8 cellular contexts compared by ENCODE assay signal in the genomic region with DNA sequence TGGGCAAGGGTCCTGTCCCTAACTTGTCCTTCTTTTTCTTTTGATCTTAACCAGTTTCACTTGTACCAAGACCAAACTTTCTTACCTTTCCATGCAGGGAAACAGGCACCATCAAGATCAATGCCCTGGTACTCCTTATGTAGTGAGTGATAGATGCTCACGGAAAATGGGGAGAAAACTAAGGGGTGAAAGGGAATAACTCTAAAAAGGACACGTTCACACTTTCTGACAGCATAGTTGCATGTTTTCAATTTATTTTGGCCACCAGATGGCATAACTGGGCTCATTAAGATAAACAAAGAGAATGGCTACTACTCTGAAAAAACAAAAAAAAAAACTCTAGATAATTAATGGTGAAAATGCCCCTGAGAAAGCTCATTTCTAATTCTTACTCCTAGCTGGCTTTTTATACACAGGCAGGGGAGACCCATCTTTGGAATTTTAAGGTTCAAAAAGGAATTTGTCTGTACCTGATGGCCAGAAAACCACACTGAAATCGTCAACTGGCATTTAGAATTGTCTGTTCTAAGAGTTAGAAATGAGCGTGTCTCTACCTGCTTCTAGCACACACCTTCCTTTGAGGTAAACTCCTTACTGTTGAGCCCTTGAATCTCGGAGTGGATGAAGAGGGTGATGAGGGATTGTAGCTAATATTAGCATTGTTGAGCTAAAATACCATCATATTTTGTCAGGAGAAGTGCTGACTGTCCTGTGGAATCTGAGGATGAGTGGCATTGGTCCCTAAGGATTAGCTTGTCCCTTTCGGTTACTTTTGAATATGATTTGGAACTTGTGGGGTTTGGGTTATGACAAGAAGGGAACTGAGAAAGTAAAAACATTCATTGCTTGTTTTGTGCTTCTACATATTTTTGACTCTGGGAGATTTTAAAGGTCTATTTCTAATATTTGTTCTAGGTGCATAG.
DNase-seq lines count a peak whose midpoint lies in the region; ATAC-seq and TF ChIP-seq lines count a peak whose summit lies in the region.

No MANE protein-coding gene starts in this region.

- ATAC-seq in aorta (ENCODE audit: low FRiP score), result no peak

- no peaks in the 10 kb centered on the region for H3K9me3 ChIP-seq in Karpas-422 (ENCODE audit: low read length)
- no peaks in the 10 kb centered on the region for H3K9me3 ChIP-seq in tibial artery
- no peaks in the 10 kb centered on the region for H3K9me3 ChIP-seq in aorta (ENCODE audit: control insufficient read depth, low read length)

- no peaks in the 10 kb centered on the region for H3K27me3 ChIP-seq in Karpas-422 (ENCODE audit: low read length)
- no peaks in the 10 kb centered on the region for H3K27me3 ChIP-seq in kidney epithelial cell (ENCODE audit: control insufficient read depth, insufficient read depth, low read length)
- no peaks in the 10 kb centered on the region for H3K27me3 ChIP-seq in tibial artery
- no peaks in the 10 kb centered on the region for H3K27me3 ChIP-seq in aorta (ENCODE audit: control insufficient read depth in 1 of 2, insufficient read depth in 2 of 2, low read length in 1 of 2)

- H4K20me1 ChIP-seq in Karpas-422 (ENCODE audit: insufficient read depth, low read depth, low read length), result no peaks in the 10 kb centered on the region

- H3K4me2 ChIP-seq in Karpas-422 (ENCODE audit: low read depth, low read length, poor library complexity, severe bottlenecking), result no peak overlapping the region

- H3K36me3 ChIP-seq in Karpas-422 (ENCODE audit: insufficient read depth, low read length), result no peaks in the 10 kb centered on the region
- no peaks in the 10 kb centered on the region for H3K36me3 ChIP-seq in kidney epithelial cell (ENCODE audit: control insufficient read depth, insufficient read depth, low read length)
- H3K36me3 ChIP-seq in tibial artery, result no peaks in the 10 kb centered on the region
- no peaks in the 10 kb centered on the region for H3K36me3 ChIP-seq in aorta (ENCODE audit: control insufficient read depth in 1 of 2, insufficient read depth in 2 of 2, low read length in 1 of 2)

- no peak overlapping the region for H3K9ac ChIP-seq in Karpas-422 (ENCODE audit: low read length)

- H3K9me2 ChIP-seq in Karpas-422 (replicated peaks; ENCODE audit: insufficient read depth, low read length), result no peaks in the 10 kb centered on the region

- intact Hi-C loops in tibial artery (cut with DNase I; ENCODE audit: low total_unique reads) (loop anchor here (5.0 kb wide), 1 partner anchor 80 kb away; the partner anchor contains the start of genes FLOT1 and IER3), aorta (cut with DNase I) (loop anchor here (5.0 kb wide), 2 partner anchors 35 to 80 kb away; partner anchors contain the start of genes FLOT1 (in 1 of the 2) and IER3 (in 1 of the 2))

- TF ChIP-seq CTCF in astrocyte of the spinal cord (IDR thresholded peaks at IDR 0.05; ENCODE audit: low read depth, low read length), result peak; percentile 39
- peak; percentile 49 for TF ChIP-seq CTCF in kidney epithelial cell (IDR thresholded peaks at IDR 0.05; ENCODE audit: insufficient read depth, low read length, poor library complexity, severe bottlenecking)
- TF ChIP-seq CTCF in tibial artery (IDR thresholded peaks at IDR 0.05), result peak; percentile 35 to 40

- no peaks in the 10 kb centered on the region for H3K79me2 ChIP-seq in Karpas-422 (ENCODE audit: low read length)

- in situ Hi-C loops in astrocyte of the spinal cord (cut with HindIII; ENCODE audit: low sequenced_read_pairs), result no loop called here

- 0 out of 2 replicates have a peak overlapping the region, but pooled peaks have one; percentile 17 for H2AFZ ChIP-seq in Karpas-422 (ENCODE audit: low read length)

- H3K4me1 ChIP-seq in Karpas-422 (ENCODE audit: low read length) (no peaks in the 10 kb centered on the region), tibial artery (peaks cover 0 to 44% (median 17%) of the 10 kb centered on the region in 4 donors), aorta (ENCODE audit: control insufficient read depth in 1 of 2, insufficient read depth in 2 of 2, low read length in 2 of 2) (peaks cover 0 to 10% of the 10 kb centered on the region in 2 donors)

- H3K27ac ChIP-seq in Karpas-422 (ENCODE audit: low read length) (no peak overlapping the region), tibial artery (peak overlapping the region; percentile 29 to 48), aorta (ENCODE audit: low read depth in 1 of 2, low read length in 2 of 2) (peak overlapping the region in 1 of 2 donors; percentile 37)

- 35 to 40% methylated on average over 6 of the region's 6 CpGs for WGBS in aorta, 2 donors

- H3K4me3 ChIP-seq in Karpas-422 (ENCODE audit: low read length), result no peak overlapping the region
- H3K4me3 ChIP-seq in astrocyte of the spinal cord (ENCODE audit: low read depth, low read length), result no peak overlapping the region
- H3K4me3 ChIP-seq in kidney epithelial cell (ENCODE audit: low read depth, low read length), result no peak overlapping the region
- H3K4me3 ChIP-seq in tibial artery, result no peak overlapping the region
- no peak overlapping the region for H3K4me3 ChIP-seq in aorta (ENCODE audit: low read length in 2 of 2)

- DNase-seq in DMS 273 (lab: John Stamatoyannopoulos, UW; ENCODE audit: unreplicated experiment), result peak; percentile 61
- no peak for DNase-seq in DMS 273 treated with DMSO at 0.1 percent for 48 hours (lab: John Stamatoyannopoulos, UW)
- peak; percentile 73 for DNase-seq in Karpas-422
- DNase-seq in astrocyte of the spinal cord (ENCODE audit: low read depth, low spot score), result no peak
- no peak for DNase-seq in kidney epithelial cell (ENCODE audit: low read depth)
- no peak for DNase-seq in tibial artery
- DNase-seq in aorta, result no peak
- DNase-seq in cortex of kidney (lab: John Stamatoyannopoulos, UW), result no peak

Comparison
In these comparisons a context has a peak if more than half of its experiments do, and no peak if none do; other contexts are left out.
1. DNase-seq: peak in DMS 273 (single experiment) and Karpas-422 (single experiment); none in DMS 273 treated with DMSO at 0.1 percent for 48 hours (single experiment), astrocyte of the spinal cord (single experiment), kidney epithelial cell (single experiment), tibial artery (0 of 2), aorta (0 of 2) and cortex of kidney (single experiment).
2. Peak in every context shown above with its lines, with median percentiles within 50 percentile points of each other: CTCF ChIP-seq.